ENCODE assay signal across 18 cellular contexts in genomic region chr6:7417684-7418083, GRCh38. TPM values are rescaled to one million over a fixed set of nuclear protein-coding genes. Genes with fewer than 3 reads are reported as not detected.
DNase-seq lines count a peak whose midpoint lies in the region; ATAC-seq and TF ChIP-seq lines count a peak whose summit lies in the region.
"Had no signal": no experiment of that assay in that cellular context is flagged by ENCODE, and none has a peak within 500 bp of the region (broad histone marks: within the 10 kb centered on the region; RNA-seq: fewer than 3 reads in every experiment).

No MANE protein-coding gene starts in this region.

- CTCF ChIA-PET in activated naive CD4-positive, alpha-beta T cell treated with anti-CD3 and anti-CD28 coated beads, Interleukin-2, amount 10 ng/mL, durations not matched to agents 7 days and 5 days (lab: Charles Lee), result no interaction called here
- CTCF ChIA-PET in MCF 10A (lab: Yijun Ruan, JAX), result no interaction called here

- WGBS in right lobe of liver (ENCODE audit: insufficient coverage, low coverage, low lambda C conversion rate, missing lambda C conversion rate), result 24% methylated on average over 2 of the region's 2 CpGs

- H3K4me1 Mint-ChIP-seq in T-helper 17 cell, result peaks cover 6% of the 10 kb centered on the region
- no peaks in the 10 kb centered on the region for H3K4me1 Mint-ChIP-seq in activated naive CD4-positive, alpha-beta T cell treated with anti-CD3 and anti-CD28 coated beads, Interleukin-2, amount 10 ng/mL, durations not matched to agents 7 days and 5 days
- H3K4me1 Mint-ChIP-seq in MCF 10A (ENCODE audit: insufficient read depth, unreplicated experiment), result peaks cover 12% of the 10 kb centered on the region
- H3K4me1 Mint-ChIP-seq: B cell had no signal

- peaks cover 13% of the 10 kb centered on the region for H3K36me3 ChIP-seq in cardiac muscle cell
- H3K36me3 ChIP-seq in right lobe of liver, result peaks cover 0 to 30% (median 14%) of the 10 kb centered on the region in 4 donors

- H3K4me3 Mint-ChIP-seq in T-helper 17 cell, result peak overlapping the region; percentile 1
- H3K4me3 Mint-ChIP-seq in activated naive CD4-positive, alpha-beta T cell treated with anti-CD3 and anti-CD28 coated beads, Interleukin-2, amount 10 ng/mL, durations not matched to agents 7 days and 5 days, result no peak overlapping the region
- no peak overlapping the region for H3K4me3 Mint-ChIP-seq in MCF 10A (ENCODE audit: unreplicated experiment)
- H3K4me3 Mint-ChIP-seq: B cell; CD4-positive, alpha-beta memory T cell had no signal

- H3K4me1 ChIP-seq in cardiac muscle cell (ENCODE audit: low read depth) (peaks cover 15% of the 10 kb centered on the region), right lobe of liver (peaks cover 0 to 35% (median 12%) of the 10 kb centered on the region in 4 donors)

- peaks cover 17% of the 10 kb centered on the region for H3K36me3 Mint-ChIP-seq in T-helper 17 cell (ENCODE audit: low read depth)
- peaks cover 39% of the 10 kb centered on the region for H3K36me3 Mint-ChIP-seq in activated naive CD4-positive, alpha-beta T cell treated with anti-CD3 and anti-CD28 coated beads, Interleukin-2, amount 10 ng/mL, durations not matched to agents 7 days and 5 days
- H3K36me3 Mint-ChIP-seq in MCF 10A (ENCODE audit: insufficient read depth, unreplicated experiment), result peaks cover 31% of the 10 kb centered on the region

- H3K9me3 Mint-ChIP-seq in activated naive CD4-positive, alpha-beta T cell treated with anti-CD3 and anti-CD28 coated beads, Interleukin-2, amount 10 ng/mL, durations not matched to agents 7 days and 5 days, result no peaks in the 10 kb centered on the region
- H3K9me3 Mint-ChIP-seq in MCF 10A (ENCODE audit: unreplicated experiment), result no peaks in the 10 kb centered on the region
- H3K9me3 Mint-ChIP-seq: CD4-positive, alpha-beta memory T cell had no signal

- POLR2A ChIA-PET in MCF 10A (lab: Yijun Ruan, JAX), result interaction anchor here (0.8 to 1.1 kb wide), 3 partner anchors 28 to 128 kb away, joined by 3 read pairs; partner anchors contain the start of genes CAGE1 and RIOK1

- no TSS peak for BruUV-seq in MCF 10A (replicated peaks; lab: Mats Ljungman, UMichigan)

- H3K27ac ChIP-seq in cardiac muscle cell (peak overlapping the region; percentile 62), right lobe of liver (peak overlapping the region in 2 of 3 donors; percentile 33 to 46)
- H3K27ac ChIP-seq: HL-60 had no signal

- H3K27me3 ChIP-seq in cardiac muscle cell (no peaks in the 10 kb centered on the region), right lobe of liver (no peaks in the 10 kb centered on the region)
- H3K27me3 ChIP-seq: MG63 had no signal

- H3K4me3 ChIP-seq in cardiac muscle cell (no peak overlapping the region), right lobe of liver (no peak overlapping the region)
- H3K4me3 ChIP-seq: MG63 had no signal

- no peak for DNase-seq in cardiac muscle cell (ENCODE audit: low read depth in 1 of 2, low spot score in 1 of 2)
- DNase-seq in cardiac septum (ENCODE audit: low spot score), result no peak
- DNase-seq in T-helper 17 cell, result no peak
- no peak for DNase-seq in right lobe of liver
- no peak for DNase-seq in activated naive CD4-positive, alpha-beta T cell treated with anti-CD3 and anti-CD28 coated beads, Interleukin-2, amount 10 ng/mL, durations not matched to agents 7 days and 5 days
- no peak for DNase-seq in MCF 10A (ENCODE audit: unreplicated experiment)
- DNase-seq: ACHN; CD4-positive, alpha-beta memory T cell; KG1; MG63; NCI-H1092 treated with DMSO at 0.1 percent for 48 hours; NCI-H1694; Right ventricle myocardium superior had no signal

- no peak for ATAC-seq in T-helper 17 cell
- peak; percentile 89 to 94 (median 92) for ATAC-seq in right lobe of liver
- ATAC-seq in GM19035 (IDR thresholded peaks at IDR 0.05; ENCODE audit: unreplicated experiment), result no peak
- ATAC-seq: Panc1 had no signal

- H3K27me3 Mint-ChIP-seq in T-helper 17 cell, result no peaks in the 10 kb centered on the region
- H3K27me3 Mint-ChIP-seq in activated naive CD4-positive, alpha-beta T cell treated with anti-CD3 and anti-CD28 coated beads, Interleukin-2, amount 10 ng/mL, durations not matched to agents 7 days and 5 days, result no peaks in the 10 kb centered on the region
- H3K27me3 Mint-ChIP-seq in MCF 10A (ENCODE audit: insufficient read depth, unreplicated experiment), result no peaks in the 10 kb centered on the region
- H3K27me3 Mint-ChIP-seq: B cell; CD4-positive, alpha-beta memory T cell had no signal

- no peak overlapping the region for H3K27ac Mint-ChIP-seq in T-helper 17 cell
- H3K27ac Mint-ChIP-seq in activated naive CD4-positive, alpha-beta T cell treated with anti-CD3 and anti-CD28 coated beads, Interleukin-2, amount 10 ng/mL, durations not matched to agents 7 days and 5 days, result no peak overlapping the region
- H3K27ac Mint-ChIP-seq in MCF 10A (ENCODE audit: low read depth, unreplicated experiment), result no peak overlapping the region
- H3K27ac Mint-ChIP-seq: B cell had no signal

- no peak for TF ChIP-seq CTCF in cardiac muscle cell (IDR thresholded peaks at IDR 0.05; ENCODE audit: low read depth, low read length)
- no peak for TF ChIP-seq CTCF in right lobe of liver (IDR thresholded peaks at IDR 0.05)
- TF ChIP-seq CTCF in MCF 10A (IDR thresholded peaks at IDR 0.05; ENCODE audit: unreplicated experiment), result no peak

- intact Hi-C loops in cardiac septum (cut with DNase I), result no loop called here
- intact Hi-C loops in right lobe of liver (cut with DNase I), result no loop called here
- intact Hi-C loops in MCF 10A (cut with micrococcal nuclease), result no loop called here

- TF ChIP-seq POLR2A in right lobe of liver (IDR thresholded peaks at IDR 0.05), result no peak

- H3K9me3 ChIP-seq in cardiac muscle cell (ENCODE audit: low read depth) (no peaks in the 10 kb centered on the region), T-helper 17 cell (ENCODE audit: control insufficient read depth, low read length, poor library complexity, severe bottlenecking) (no peaks in the 10 kb centered on the region), right lobe of liver (no peaks in the 10 kb centered on the region)
- H3K9me3 ChIP-seq: MG63 had no signal

RNA-seq across cellular contexts. Expression of gene RIOK1, which starts 28.1 kb away (rescaled TPM):
- total RNA-seq in cardiac muscle cell (10.3 and 16.8 TPM in 2 replicates), cardiac septum (11.9 TPM), T-helper 17 cell (10 to 100 TPM; 45.1 to 55.6 TPM), right lobe of liver (1 to 10 TPM; 4.6 to 7.9 (median 6.7) TPM), MCF 10A (2022) (34.2 and 40.9 TPM in 2 replicates)
- polyA plus RNA-seq in cardiac muscle cell, result 13.4 and 26.7 TPM in 2 replicates

RNA-seq across cellular contexts. Expression of gene CAGE1, which starts 28.1 kb away (rescaled TPM):
- total RNA-seq in cardiac muscle cell (0.09 TPM in 1 of 2 replicates, not detected in the other), cardiac septum (not detected), T-helper 17 cell (under 1 TPM; 0.57 to 0.60 TPM), right lobe of liver (not detected), MCF 10A (2022) (0.33 and 0.47 TPM in 2 replicates)
- 0.26 and 0.66 TPM in 2 replicates for polyA plus RNA-seq in cardiac muscle cell
- total RNA-seq: Right ventricle myocardium superior had no signal
- polyA plus RNA-seq: H1 had no signal

Comparison
In these comparisons a context has a peak if more than half of its experiments do, and no peak if none do; other contexts are left out.
1. ATAC-seq: peak in right lobe of liver (4 of 4); none in T-helper 17 cell (single experiment) and GM19035 (single experiment).